1 cellular context compared by ENCODE assay signal in genomic region chr1:205610781-205611473, GRCh38.
TF ChIP-seq lines count a peak whose summit lies in the region.

No MANE protein-coding gene starts in this region.

TF ChIP-seq in GM12878, 131 proteins besides CTCF, POLR2A, EP300 and RAD21 (continued from another document):
- TF ChIP-seq GABPA (IDR thresholded peaks at IDR 0.05; ENCODE audit: low read depth), result no peak
- no peak for TF ChIP-seq SUZ12 (IDR thresholded peaks at IDR 0.05; ENCODE audit: unreplicated experiment)
- TF ChIP-seq KAT2A (conservative IDR thresholded peaks at IDR 0.05; ENCODE audit: control insufficient read depth, low read depth, low read length), result no peak
